In genomic region chr2:202317080-202317859, GRCh38 we compare ENCODE assay signal across 8 cellular contexts. TPM values are rescaled to one million over a fixed set of nuclear protein-coding genes. Genes with fewer than 3 reads are reported as not detected.
DNase-seq lines count a peak whose midpoint lies in the region; ATAC-seq, FAIRE-seq and TF ChIP-seq lines count a peak whose summit lies in the region.

No MANE protein-coding gene starts in this region.

- H2AFZ ChIP-seq in endothelial cell of umbilical vein (ENCODE audit: low read depth, low read length) (no peak overlapping the region), Karpas-422 (ENCODE audit: low read length) (no peak overlapping the region)

- dilution Hi-C loops in endothelial cell of umbilical vein (cut with MboI; ENCODE audit: extremely low pct_ligation_motif_present, low sequenced_read_pairs): no loop called here

- TF ChIP-seq POLR2A in endothelial cell of umbilical vein (IDR thresholded peaks at IDR 0.05; ENCODE audit: low read depth, low read length): peak; percentile 36

- H3K36me3 ChIP-seq in BE2C: peaks cover 4% of the 10 kb centered on the region
- H3K36me3 ChIP-seq in endothelial cell of umbilical vein (ENCODE audit: control insufficient read depth in 2 of 2, extremely low read depth in 1 of 2, insufficient read depth in 2 of 2, low read length in 2 of 2): no peaks in the 10 kb centered on the region
- H3K36me3 ChIP-seq in H7 (replicated peaks; ENCODE audit: control insufficient read depth, insufficient read depth, low read length): no peaks in the 10 kb centered on the region
- H3K36me3 ChIP-seq in Karpas-422 (ENCODE audit: insufficient read depth, low read length): peaks cover 3% of the 10 kb centered on the region; the same call in 1 of the 2 replicates

- peak; percentile 92 for FAIRE-seq in endothelial cell of umbilical vein (lab: Jason Lieb, UNC)

- TF ChIP-seq CTCF in BE2C (IDR thresholded peaks at IDR 0.05; ENCODE audit: low read depth, low read length) (no peak), endothelial cell of umbilical vein (IDR thresholded peaks at IDR 0.05; ENCODE audit: extremely low read depth in 1 of 2, insufficient read depth in 1 of 2, low read depth in 1 of 2, low read length in 2 of 2) (no peak), nephron (IDR thresholded peaks at IDR 0.05; ENCODE audit: unreplicated experiment in 3 of 3) (no peak), natural killer cell (IDR thresholded peaks at IDR 0.05) (no peak)

- H3K9me3 ChIP-seq in BE2C: no peaks in the 10 kb centered on the region
- H3K9me3 ChIP-seq in endothelial cell of umbilical vein (replicated peaks; ENCODE audit: control insufficient read depth, insufficient read depth, low read length): no peaks in the 10 kb centered on the region
- H3K9me3 ChIP-seq in Karpas-422 (ENCODE audit: low read length): no peaks in the 10 kb centered on the region

- no peaks in the 10 kb centered on the region for H3K9me1 ChIP-seq in endothelial cell of umbilical vein (replicated peaks; ENCODE audit: control insufficient read depth, extremely low read depth, insufficient read depth, low read length)

- H3K27me3 ChIP-seq in BE2C: no peaks in the 10 kb centered on the region
- no peaks in the 10 kb centered on the region for H3K27me3 ChIP-seq in endothelial cell of umbilical vein (ENCODE audit: control insufficient read depth in 2 of 2, insufficient read depth in 2 of 2, low read length in 2 of 2)
- H3K27me3 ChIP-seq in H7 (ENCODE audit: control insufficient read depth, insufficient read depth, low read length): no peaks in the 10 kb centered on the region
- H3K27me3 ChIP-seq in Karpas-422 (ENCODE audit: low read length): no peaks in the 10 kb centered on the region

- TSS peak; percentile 50 for BruUV-seq in endothelial cell of umbilical vein (replicated peaks; lab: Mats Ljungman, UMichigan)

- H4K20me1 ChIP-seq in endothelial cell of umbilical vein (replicated peaks; ENCODE audit: control insufficient read depth, extremely low read depth, insufficient read depth, low read length) (no peaks in the 10 kb centered on the region), Karpas-422 (ENCODE audit: insufficient read depth, low read depth, low read length) (no peaks in the 10 kb centered on the region)

- peak overlapping the region; percentile 83 for H3K27ac ChIP-seq in endothelial cell of umbilical vein (ENCODE audit: insufficient read depth, low read depth, low read length)
- H3K27ac ChIP-seq in Karpas-422 (ENCODE audit: low read length): no peak overlapping the region

- CTCF ChIA-PET in endothelial cell of umbilical vein (lab: Charles Lee): interaction anchor here (1.1 to 3.5 kb wide), 9 partner anchors 10 to 56 kb away, joined by 3 to 18 read pairs (median 7); no protein-coding TSS in a partner anchor

- POLR2A ChIA-PET in endothelial cell of umbilical vein (lab: Charles Lee): interaction anchor here (0.6 to 1.2 kb wide), 3 partner anchors 18 to 23 kb away, joined by 3 to 4 read pairs (median 3); no protein-coding TSS in a partner anchor

- H3K4me2 ChIP-seq in endothelial cell of umbilical vein (ENCODE audit: insufficient read depth, low read length) (peak overlapping the region; percentile 90), Karpas-422 (ENCODE audit: low read depth, low read length, poor library complexity, severe bottlenecking) (no peak overlapping the region)

- H3K9me2 ChIP-seq in Karpas-422 (replicated peaks; ENCODE audit: insufficient read depth, low read length): no peaks in the 10 kb centered on the region

- DNase-seq in BE2C: peak; percentile 66
- peak; percentile 58 for DNase-seq in NCI-H2029 (lab: John Stamatoyannopoulos, UW)
- DNase-seq in endothelial cell of umbilical vein (ENCODE audit: low read depth, low spot score): peak; percentile 99
- DNase-seq in H7: no peak
- no peak for DNase-seq in Karpas-422
- no peak for DNase-seq in natural killer cell

- H3K4me1 Mint-ChIP-seq in nephron: peaks cover 19% of the 10 kb centered on the region
- H3K4me1 Mint-ChIP-seq in natural killer cell: no peaks in the 10 kb centered on the region

- H3K27me3 Mint-ChIP-seq in nephron (ENCODE audit: low read depth) (no peaks in the 10 kb centered on the region), natural killer cell (ENCODE audit: low read depth in 2 of 2) (no peaks in the 10 kb centered on the region)

- H3K36me3 Mint-ChIP-seq in nephron (ENCODE audit: low read depth): peaks cover 8% of the 10 kb centered on the region
- H3K36me3 Mint-ChIP-seq in natural killer cell: no peaks in the 10 kb centered on the region

- ATAC-seq in GM19023 (IDR thresholded peaks at IDR 0.05; ENCODE audit: unreplicated experiment) (no peak), natural killer cell (no peak)

- intact Hi-C loops in endothelial cell of umbilical vein (cut with micrococcal nuclease): loop anchor here (1.0 kb wide), 5 partner anchors 18 to 91 kb away; no protein-coding TSS in a partner anchor
- intact Hi-C loops in natural killer cell (cut with micrococcal nuclease): no loop called here

- H3K9ac ChIP-seq in endothelial cell of umbilical vein (replicated peaks; ENCODE audit: extremely low read depth, insufficient read depth, low read length) (peak overlapping the region; percentile 54), Karpas-422 (ENCODE audit: low read length) (no peak overlapping the region)

- H3K4me1 ChIP-seq in BE2C (peaks cover 8% of the 10 kb centered on the region), endothelial cell of umbilical vein (ENCODE audit: control insufficient read depth, extremely low read depth, insufficient read depth, low read length) (peaks cover 29% of the 10 kb centered on the region), Karpas-422 (ENCODE audit: low read length) (no peaks in the 10 kb centered on the region)

- H3K4me3 Mint-ChIP-seq in nephron (no peak overlapping the region), natural killer cell (no peak overlapping the region)

- H3K4me3 ChIP-seq in BE2C (ENCODE audit: low read depth, low read length): no peak overlapping the region
- peak overlapping the region in 1 of 3 experiments; percentile 14 for H3K4me3 ChIP-seq in endothelial cell of umbilical vein (replicated peaks in 1 of 3; ENCODE audit: insufficient read depth in 1 of 3, low read depth in 1 of 3, low read length in 3 of 3)
- H3K4me3 ChIP-seq in H7 (ENCODE audit: insufficient read depth, low read depth, low read length): no peak overlapping the region
- no peak overlapping the region for H3K4me3 ChIP-seq in Karpas-422 (ENCODE audit: low read length)

- H3K79me2 ChIP-seq in endothelial cell of umbilical vein (ENCODE audit: control insufficient read depth, insufficient read depth, low read length) (no peaks in the 10 kb centered on the region), Karpas-422 (ENCODE audit: low read length) (no peaks in the 10 kb centered on the region)

- H3K27ac Mint-ChIP-seq in nephron (peak overlapping the region; percentile 47 to 80 (median 55)), natural killer cell (no peak overlapping the region)

- no peaks in the 10 kb centered on the region for H3K9me3 Mint-ChIP-seq in nephron
- H3K9me3 Mint-ChIP-seq in natural killer cell: no peaks in the 10 kb centered on the region

TF ChIP-seq in endothelial cell of umbilical vein, 7 proteins besides CTCF, POLR2A, EP300 and RAD21:
- TF ChIP-seq POLR2AphosphoS5 (IDR thresholded peaks at IDR 0.05; ENCODE audit: insufficient read depth, low read depth, low read length) (peak; percentile 93), FOS (IDR thresholded peaks at IDR 0.05; ENCODE audit: borderline replicate concordance, insufficient read depth, low read length) (peak; percentile 15), MYC (IDR thresholded peaks at IDR 0.05; ENCODE audit: low read depth, low read length) (no peak), GATA2 (IDR thresholded peaks at IDR 0.05; ENCODE audit: insufficient read depth, insufficient read length, low read depth, low read length) (peak; percentile 83), EZH2 (IDR thresholded peaks at IDR 0.05; ENCODE audit: borderline replicate concordance, low read depth, low read length, severe bottlenecking) (no peak), MAX (IDR thresholded peaks at IDR 0.05; ENCODE audit: insufficient read depth, insufficient read length) (no peak), JUN (IDR thresholded peaks at IDR 0.05; ENCODE audit: borderline replicate concordance, insufficient read depth, insufficient read length, low read depth) (peak; percentile 39)

RNA-seq across cellular contexts. Expression of gene NOP58, which starts 51.7 kb away (rescaled TPM):
- 96.4 TPM for polyA plus RNA-seq in BE2C (2012; ENCODE audit: insufficient read depth, insufficient read length, low read depth)
- 70.6 and 71.4 TPM in 2 replicates for total RNA-seq in endothelial cell of umbilical vein
- polyA plus RNA-seq in endothelial cell of umbilical vein: 12.0 and 21.7 TPM in 2 replicates
- 32.7 and 34.8 TPM in 2 replicates for polyA plus RNA-seq in endothelial cell of umbilical vein (2011; cell fraction: cytosol; rRNA removed)
- 69.6 and 107 TPM in 2 replicates for polyA plus RNA-seq in endothelial cell of umbilical vein (2011; cell fraction: nucleus; rRNA removed)
- 62.0 and 91.9 TPM in 2 replicates for polyA plus RNA-seq in endothelial cell of umbilical vein (2012)
- polyA minus RNA-seq in endothelial cell of umbilical vein: 37.5 and 46.1 TPM in 2 replicates
- 48.1 TPM for polyA minus RNA-seq in endothelial cell of umbilical vein (2011; cell fraction: cytosol; rRNA and poly(A)+ RNA removed)
- 95.6 and 110 TPM in 2 replicates for polyA minus RNA-seq in endothelial cell of umbilical vein (2011; cell fraction: nucleus; rRNA and poly(A)+ RNA removed)
- 70.7 and 95.9 TPM in 2 replicates for total RNA-seq in H7 (2014; rRNA removed; shearing (Covaris generic))
- total RNA-seq in Karpas-422 (2014; rRNA removed; shearing (Covaris generic); ENCODE audit: low replicate concordance): 68.3 and 103 TPM in 2 replicates
- total RNA-seq in natural killer cell: 100 to 1,000 TPM; 122 to 155 (median 124) TPM

RNA-seq across cellular contexts. Expression of gene BMPR2, which starts 58.9 kb away (rescaled TPM):
- 5.4 TPM for polyA plus RNA-seq in BE2C (2012; ENCODE audit: insufficient read depth, insufficient read length, low read depth)
- total RNA-seq in endothelial cell of umbilical vein (113 and 115 TPM in 2 replicates), natural killer cell (10 to 100 TPM; 17.8 to 25.5 (median 23.2) TPM)
- 31.2 and 35.8 TPM in 2 replicates for polyA plus RNA-seq in endothelial cell of umbilical vein
- 43.2 and 46.3 TPM in 2 replicates for polyA plus RNA-seq in endothelial cell of umbilical vein (2011; cell fraction: cytosol; rRNA removed)
- 39.1 and 50.3 TPM in 2 replicates for polyA plus RNA-seq in endothelial cell of umbilical vein (2011; cell fraction: nucleus; rRNA removed)
- 63.0 and 74.6 TPM in 2 replicates for polyA plus RNA-seq in endothelial cell of umbilical vein (2012)
- 239 and 247 TPM in 2 replicates for polyA minus RNA-seq in endothelial cell of umbilical vein
- 11.8 TPM for polyA minus RNA-seq in endothelial cell of umbilical vein (2011; cell fraction: cytosol; rRNA and poly(A)+ RNA removed)
- 104 and 181 TPM in 2 replicates for polyA minus RNA-seq in endothelial cell of umbilical vein (2011; cell fraction: nucleus; rRNA and poly(A)+ RNA removed)
- total RNA-seq in H7 (2014; rRNA removed; shearing (Covaris generic)): 10.3 and 15.9 TPM in 2 replicates
- 3.0 and 4.0 TPM in 2 replicates for total RNA-seq in Karpas-422 (2014; rRNA removed; shearing (Covaris generic); ENCODE audit: low replicate concordance)

Comparison
In these comparisons a context has a peak if more than half of its experiments do, and no peak if none do; other contexts are left out.
1. DNase-seq: peak in BE2C (single experiment), NCI-H2029 (single experiment) and endothelial cell of umbilical vein (single experiment); none in H7 (single experiment), Karpas-422 (single experiment) and natural killer cell (single experiment).
2. H3K27ac Mint-ChIP-seq: peak in nephron (3 of 3); none in natural killer cell (0 of 2).